Comparison of ENCODE assay signal across 8 cellular contexts in genomic region chr4:825969-826330, GRCh38. TPM values are rescaled to one million over a fixed set of nuclear protein-coding genes. Genes with fewer than 3 reads are reported as not detected.
DNase-seq lines count a peak whose midpoint lies in the region; ATAC-seq, FAIRE-seq and TF ChIP-seq lines count a peak whose summit lies in the region.
"Had no signal": no experiment of that assay in that cellular context is flagged by ENCODE, and none has a peak within 500 bp of the region (broad histone marks: within the 10 kb centered on the region; RNA-seq: fewer than 3 reads in every experiment).

Gene CPLX1 (minus strand): TSS chr4:826129. CDS start chr4:824522, 1,607 bp downstream.

- peak; percentile 11 to 16 for ATAC-seq in naive thymus-derived CD8-positive, alpha-beta T cell
- ATAC-seq in GM21786 (IDR thresholded peaks at IDR 0.05; ENCODE audit: unreplicated experiment) = no peak

- CTCF ChIA-PET in Calu3 (lab: Charles Lee) = interaction anchor here (0.7 kb wide), 1 partner anchor 296 kb away, joined by 3 read pairs; no protein-coding TSS in a partner anchor

- POLR2A ChIA-PET in naive thymus-derived CD8-positive, alpha-beta T cell (lab: Charles Lee) = no interaction called here

- BruUV-seq in Calu3 (replicated peaks; lab: Mats Ljungman, UMichigan) = no TSS peak

- H3K36me3 ChIP-seq in HUES6 (ENCODE audit: control insufficient read depth, insufficient read depth, low read length) = no peaks in the 10 kb centered on the region
- no peaks in the 10 kb centered on the region for H3K36me3 ChIP-seq in bronchial epithelial cell (ENCODE audit: control insufficient read depth, insufficient read depth, low read length)
- H3K36me3 ChIP-seq in brain microvascular endothelial cell (replicated peaks) = no peaks in the 10 kb centered on the region

- H3K27ac Mint-ChIP-seq in Calu3 (ENCODE audit: unreplicated experiment) (no peak within 1 kb of the TSS), immature natural killer cell (no peak within 1 kb of the TSS)
- H3K27ac Mint-ChIP-seq in naive thymus-derived CD8-positive, alpha-beta T cell = peak within 1 kb of the TSS in 1 of 10 donors; percentile 29

- H3K9ac ChIP-seq in HUES6 (ENCODE audit: low read length) = no peak within 1 kb of the TSS

- H3K4me3 Mint-ChIP-seq in Calu3 (ENCODE audit: low read depth, unreplicated experiment) (peak within 1 kb of the TSS; percentile 15), immature natural killer cell (peak within 1 kb of the TSS in 1 of 5 donors; percentile 20)
- H3K4me3 Mint-ChIP-seq in naive thymus-derived CD8-positive, alpha-beta T cell = peak within 1 kb of the TSS in 5 of 10 donors; percentile 30 to 71 (median 45)

- H3K4me1 ChIP-seq in HUES6 (ENCODE audit: control insufficient read depth, insufficient read depth, low read length) = peaks cover 11% of the 10 kb centered on the region

- peaks cover 5% of the 10 kb centered on the region for H3K36me3 Mint-ChIP-seq in Calu3 (ENCODE audit: insufficient read depth, unreplicated experiment)
- H3K36me3 Mint-ChIP-seq in naive thymus-derived CD8-positive, alpha-beta T cell = peaks cover 0 to 9% (median 5%) of the 10 kb centered on the region in 3 donors
- H3K36me3 Mint-ChIP-seq in immature natural killer cell = peaks cover 0 to 4% (median 0%) of the 10 kb centered on the region in 3 donors

- H3K4me3 ChIP-seq in HUES6 (ENCODE audit: low read depth, low read length) = peak within 1 kb of the TSS; percentile 61
- peak within 1 kb of the TSS; percentile 17 for H3K4me3 ChIP-seq in bronchial epithelial cell (ENCODE audit: low read depth, low read length)
- H3K4me3 ChIP-seq in brain microvascular endothelial cell (ENCODE audit: low read depth, low read length) = no peak within 1 kb of the TSS

- in situ Hi-C loops in brain microvascular endothelial cell (cut with HindIII; ENCODE audit: low pct_ligation_motif_present, low sequenced_read_pairs) = no loop called here

- no peak for FAIRE-seq in bronchial epithelial cell (lab: Jason Lieb, UNC)
- FAIRE-seq: endothelial cell of umbilical vein had no signal

- H3K27me3 Mint-ChIP-seq in Calu3 (ENCODE audit: unreplicated experiment) = peaks cover 37% of the 10 kb centered on the region
- H3K27me3 Mint-ChIP-seq in naive thymus-derived CD8-positive, alpha-beta T cell = peaks cover 14 to 72% (median 37%) of the 10 kb centered on the region in 5 donors
- H3K27me3 Mint-ChIP-seq in immature natural killer cell (ENCODE audit: low read depth in 3 of 3) = peaks cover 10 to 22% (median 17%) of the 10 kb centered on the region in 3 donors

- peaks cover 9% of the 10 kb centered on the region for H3K4me1 Mint-ChIP-seq in Calu3 (ENCODE audit: low read depth, unreplicated experiment)
- H3K4me1 Mint-ChIP-seq in naive thymus-derived CD8-positive, alpha-beta T cell = peaks cover 7 to 16% (median 13%) of the 10 kb centered on the region in 4 donors
- H3K4me1 Mint-ChIP-seq in immature natural killer cell = peaks cover 2 to 7% of the 10 kb centered on the region in 2 donors

- H3K9me3 ChIP-seq in HUES6 (ENCODE audit: control insufficient read depth, insufficient read depth, low read depth, low read length) = no peaks in the 10 kb centered on the region

- no peak for TF ChIP-seq CTCF in Calu3 (IDR thresholded peaks at IDR 0.05; ENCODE audit: unreplicated experiment)
- TF ChIP-seq CTCF in bronchial epithelial cell (IDR thresholded peaks at IDR 0.05; ENCODE audit: insufficient read depth, low read length, severe bottlenecking) = no peak
- no peak for TF ChIP-seq CTCF in brain microvascular endothelial cell (IDR thresholded peaks at IDR 0.05; ENCODE audit: low read depth, low read length, missing control alignments)

- intact Hi-C loops in Calu3 (cut with micrococcal nuclease; ENCODE audit: unreplicated experiment) = no loop called here

- H3K27me3 ChIP-seq in HUES6 (ENCODE audit: control insufficient read depth, insufficient read depth, low read length) = peaks cover 79% of the 10 kb centered on the region
- peaks cover 36% of the 10 kb centered on the region for H3K27me3 ChIP-seq in bronchial epithelial cell (ENCODE audit: control insufficient read depth, insufficient read depth, low read length)
- H3K27me3 ChIP-seq in brain microvascular endothelial cell (replicated peaks) = peaks cover 54% of the 10 kb centered on the region

- no peak within 1 kb of the TSS for H3K27ac ChIP-seq in HUES6 (ENCODE audit: low read depth, low read length)
- H3K27ac ChIP-seq in brain microvascular endothelial cell = no peak within 1 kb of the TSS

- H3K9me3 Mint-ChIP-seq in Calu3 (ENCODE audit: low read depth, unreplicated experiment) (no peaks in the 10 kb centered on the region), immature natural killer cell (peaks cover 0 to 6% (median 0%) of the 10 kb centered on the region in 6 donors)
- H3K9me3 Mint-ChIP-seq in naive thymus-derived CD8-positive, alpha-beta T cell = peaks cover 0 to 10% (median 0%) of the 10 kb centered on the region in 9 donors

- DNase-seq in Calu3 (peak; percentile 41), bronchial epithelial cell (ENCODE audit: low read depth) (no peak), brain microvascular endothelial cell (no peak), immature natural killer cell (no peak)
- DNase-seq in naive thymus-derived CD8-positive, alpha-beta T cell = peak in 1 of 10 donors; percentile 19

RNA-seq across cellular contexts. Expression of gene CPLX1, which starts in this region (rescaled TPM):
- total RNA-seq in Calu3 (2022) (0.42 and 0.93 TPM in 2 replicates), bronchial epithelial cell (not detected in 2 replicates)
- total RNA-seq in naive thymus-derived CD8-positive, alpha-beta T cell = under 1 TPM in 1 of 2 experiments, not detected in 1; 0.29 TPM
- not detected for polyA plus RNA-seq in naive thymus-derived CD8-positive, alpha-beta T cell
- polyA plus RNA-seq in immature natural killer cell = not detected

Comparison
In these comparisons a context has a peak if more than half of its experiments do, and no peak if none do; other contexts are left out.
1. Peak in DNase-seq in Calu3; RNA of the gene not detected or under 1 TPM.
2. Peak in ATAC-seq in naive thymus-derived CD8-positive, alpha-beta T cell; RNA of the gene not detected or under 1 TPM.